21 cellular contexts compared by ENCODE assay signal in the genomic region with DNA sequence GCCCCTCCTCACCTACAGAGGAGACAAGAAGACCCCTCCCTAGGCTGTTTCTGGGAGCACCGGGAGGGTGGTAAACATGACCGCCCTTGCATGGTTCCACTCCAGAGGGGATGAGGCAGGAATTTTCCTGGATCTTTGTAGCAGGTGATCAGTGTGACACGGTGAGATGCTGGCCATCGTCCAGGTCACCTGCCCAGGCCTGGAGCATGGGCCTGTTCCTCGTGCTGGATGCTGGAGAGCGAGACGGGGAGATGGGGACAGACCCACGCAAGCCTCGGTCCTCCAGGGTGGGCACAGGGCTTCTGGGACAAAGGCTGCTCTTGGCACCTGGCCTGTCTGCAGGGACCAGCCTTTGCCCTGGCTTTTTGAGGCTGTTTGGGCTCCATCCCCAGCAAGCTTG. TPM values are rescaled to one million over a fixed set of nuclear protein-coding genes. Genes with fewer than 3 reads are reported as not detected.
"Had no signal": no experiment of that assay in that cellular context is flagged by ENCODE, and none has a peak within 500 bp of the region (broad histone marks: within the 10 kb centered on the region; RNA-seq: fewer than 3 reads in every experiment).

No MANE protein-coding gene starts in this region.

- H3K4me3 ChIP-seq: ascending aorta, body of pancreas, PC-9 had no signal

- H3K27me3 ChIP-seq: ascending aorta, body of pancreas had no signal

- H3K4me3 Mint-ChIP-seq: activated CD8-positive, alpha-beta T cell treated with anti-CD3 and anti-CD28 coated beads for 36 hours; activated naive CD4-positive, alpha-beta T cell treated with anti-CD3 and anti-CD28 coated beads, Interleukin-2, amount 50 U/mL, for 24 hours; central memory CD8-positive, alpha-beta T cell had no signal

- ATAC-seq: activated CD8-positive, alpha-beta T cell treated with anti-CD3 and anti-CD28 coated beads for 36 hours; body of pancreas had no signal

- DNase-seq: activated CD4-positive, alpha-beta T cell treated with anti-CD3 and anti-CD28 coated beads for 4 hours; activated CD8-positive, alpha-beta memory T cell treated with anti-CD3 and anti-CD28 coated beads, Interleukin-2, amount 50 U/mL, for 4 hours; activated CD8-positive, alpha-beta T cell treated with anti-CD3 and anti-CD28 coated beads for 36 hours; activated effector memory CD4-positive, alpha-beta T cell treated with Interleukin-2 at 50 U/mL for 16 hours; activated naive CD4-positive, alpha-beta T cell; activated T-cell treated with anti-CD3 and anti-CD28 coated beads, Interleukin-2, amount 50 U/mL, for 1 hour; body of pancreas; Kasumi-1; NCI-H1417 treated with DMSO at 0.1 percent for 48 hours; NCI-H1694; NCI-H2081; NCI-H510A treated with DMSO at 0.1 percent for 48 hours; NCI-H69; PC-9; SK-N-SH; T-helper 1 cell; WERI-Rb-1 had no signal

- H3K27ac Mint-ChIP-seq: activated CD8-positive, alpha-beta T cell treated with anti-CD3 and anti-CD28 coated beads for 36 hours; activated naive CD4-positive, alpha-beta T cell treated with anti-CD3 and anti-CD28 coated beads, Interleukin-2, amount 50 U/mL, for 24 hours had no signal

- H3K27ac ChIP-seq: ascending aorta, body of pancreas, PC-9, WERI-Rb-1 had no signal

- H3K4me1 Mint-ChIP-seq: activated naive CD4-positive, alpha-beta T cell treated with anti-CD3 and anti-CD28 coated beads, Interleukin-2, amount 50 U/mL, for 24 hours had no signal

- H3K9ac ChIP-seq: SK-N-SH had no signal

- H3K9me3 Mint-ChIP-seq: activated CD8-positive, alpha-beta T cell treated with anti-CD3 and anti-CD28 coated beads for 36 hours; activated naive CD4-positive, alpha-beta T cell treated with anti-CD3 and anti-CD28 coated beads, Interleukin-2, amount 50 U/mL, for 24 hours; central memory CD8-positive, alpha-beta T cell had no signal

- H3K36me3 Mint-ChIP-seq: activated naive CD4-positive, alpha-beta T cell treated with anti-CD3 and anti-CD28 coated beads, Interleukin-2, amount 50 U/mL, for 24 hours had no signal

- H3K9me3 ChIP-seq: ascending aorta, body of pancreas, SK-N-SH had no signal

- H3K36me3 ChIP-seq: ascending aorta, WERI-Rb-1 had no signal

- H3K27me3 Mint-ChIP-seq: activated CD8-positive, alpha-beta T cell treated with anti-CD3 and anti-CD28 coated beads for 36 hours; activated naive CD4-positive, alpha-beta T cell treated with anti-CD3 and anti-CD28 coated beads, Interleukin-2, amount 50 U/mL, for 24 hours; central memory CD8-positive, alpha-beta T cell had no signal

- H3K4me1 ChIP-seq: ascending aorta, body of pancreas had no signal

RNA-seq across cellular contexts. Expression of gene DMRTB1, which starts 46.2 kb away (rescaled TPM):
- total RNA-seq: activated CD8-positive, alpha-beta T cell treated with anti-CD3 and anti-CD28 coated beads for 36 hours; ascending aorta; body of pancreas; PC-9; T-helper 2 cell treated with Interferon-gamma antibody and Interleukin-4, amounts not matched to agents 100 ng/mL and 5 ng/mL, for 36 hours had no signal
- polyA plus RNA-seq: SK-N-SH had no signal
